Comparison of ENCODE assay signal across 8 cellular contexts in genomic region chr17:38296834-38297517, GRCh38. TPM values are rescaled to one million over a fixed set of nuclear protein-coding genes. Genes with fewer than 3 reads are reported as not detected.
A peak's percentile ranks its signal among the peaks of the same experiment; 100 is the strongest.
DNase-seq lines count a peak whose midpoint lies in the region; ATAC-seq and TF ChIP-seq lines count a peak whose summit lies in the region.
"Not testable (repeated sequence)": the region's sequence is repeated elsewhere in the genome, so short reads cannot be mapped to it uniquely, and the experiment has no call there.

Gene MRPL45 (plus strand): TSS chr17:38297168. CDS start chr17:38297184, 16 bp downstream.

- H3K4me3 ChIP-seq in epithelial cell of esophagus (ENCODE audit: low read length), result peak within 1 kb of the TSS; percentile 64
- peak within 1 kb of the TSS; percentile 50 for H3K4me3 ChIP-seq in mononuclear cell (ENCODE audit: low read length)

- TF ChIP-seq CTCF in epithelial cell of esophagus (IDR thresholded peaks at IDR 0.05; ENCODE audit: insufficient read depth, low read depth, low read length, missing control alignments), result not testable (repeated sequence)

- peak; percentile 5; the same call in 1 of the 2 replicates for TF ChIP-seq EP300 in Ishikawa (IDR thresholded peaks at IDR 0.05; ENCODE audit: borderline replicate concordance)

- peak; percentile 83 for ATAC-seq in GM21619 (IDR thresholded peaks at IDR 0.05; ENCODE audit: unreplicated experiment)

- not testable (repeated sequence) for H3K4me1 ChIP-seq in mononuclear cell (ENCODE audit: insufficient read depth, low read length)

- not testable (repeated sequence) for TF ChIP-seq RAD21 in Ishikawa (IDR thresholded peaks at IDR 0.05; ENCODE audit: low read depth)

- not testable (repeated sequence) for H3K27me3 ChIP-seq in mononuclear cell (ENCODE audit: insufficient read depth, low read length)

- peak; percentile 87 for DNase-seq in DMS114 treated with DMSO at 0.1 percent for 48 hours (lab: John Stamatoyannopoulos, UW; ENCODE audit: unreplicated experiment)
- DNase-seq in OCI-M2 (lab: John Stamatoyannopoulos, UW; ENCODE audit: unreplicated experiment), result peak; percentile 43
- DNase-seq in activated T-cell treated with anti-CD3 and anti-CD28 coated beads for 4 hours, result peak; percentile 96
- peak; percentile 97 for DNase-seq in epithelial cell of esophagus (ENCODE audit: low read depth)
- peak; percentile 93 to 94 for DNase-seq in stimulated activated CD8-positive, alpha-beta memory T cell treated with anti-CD3 and anti-CD28 coated beads, Interleukin-2, amount 100 ng/mL, for 48 hours (ENCODE audit: low read depth in 2 of 2)

- H3K9me3 ChIP-seq in mononuclear cell (ENCODE audit: low read depth, low read length), result not testable (repeated sequence)

TF ChIP-seq in Ishikawa, 13 proteins besides CTCF, POLR2A, EP300 and RAD21:
- TF ChIP-seq TAF1 (IDR thresholded peaks at IDR 0.05; ENCODE audit: low read depth) (peak; percentile 69), NFIC (IDR thresholded peaks at IDR 0.05) (0 out of 2 replicates have a peak, but pooled peaks have one; percentile 22), YY1 (IDR thresholded peaks at IDR 0.05; ENCODE audit: low read depth) (peak; percentile 91)
- TF ChIP-seq, protein P1, sequence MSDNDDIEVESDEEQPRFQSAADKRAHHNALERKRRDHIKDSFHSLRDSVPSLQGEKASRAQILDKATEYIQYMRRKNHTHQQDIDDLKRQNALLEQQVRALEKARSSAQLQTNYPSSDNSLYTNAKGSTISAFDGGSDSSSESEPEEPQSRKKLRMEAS (IDR thresholded peaks at IDR 0.05), result peak; percentile 92
- TF ChIP-seq, protein P2, sequence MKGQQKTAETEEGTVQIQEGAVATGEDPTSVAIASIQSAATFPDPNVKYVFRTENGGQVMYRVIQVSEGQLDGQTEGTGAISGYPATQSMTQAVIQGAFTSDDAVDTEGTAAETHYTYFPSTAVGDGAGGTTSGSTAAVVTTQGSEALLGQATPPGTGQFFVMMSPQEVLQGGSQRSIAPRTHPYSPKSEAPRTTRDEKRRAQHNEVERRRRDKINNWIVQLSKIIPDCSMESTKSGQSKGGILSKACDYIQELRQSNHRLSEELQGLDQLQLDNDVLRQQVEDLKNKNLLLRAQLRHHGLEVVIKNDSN (IDR thresholded peaks at IDR 0.05), result peak; percentile 80

RNA-seq across cellular contexts. Expression of gene MRPL45, which starts in this region (rescaled TPM):
- total RNA-seq in mononuclear cell, result 17.2 TPM

Comparison
In these comparisons a context has a peak if more than half of its experiments do, and no peak if none do; other contexts are left out.
1. Peak in every context shown above with its lines: DNase-seq, ATAC-seq and H3K4me3 ChIP-seq.
2. DNase-seq: peak in every context shown above with its lines; median percentile 97 in epithelial cell of esophagus; 96 in activated T-cell treated with anti-CD3 and anti-CD28 coated beads for 4 hours; 94 in stimulated activated CD8-positive, alpha-beta memory T cell treated with anti-CD3 and anti-CD28 coated beads, Interleukin-2, amount 100 ng/mL, for 48 hours; 87 in DMS114 treated with DMSO at 0.1 percent for 48 hours; 43 in OCI-M2.